Comparison of ENCODE assay signal across 1 cellular context in genomic region chr2:234880551-234881211, GRCh38.
TF ChIP-seq lines count a peak whose summit lies in the region.

No MANE protein-coding gene starts in this region.

TF ChIP-seq in SK-N-SH, 30 proteins besides CTCF, POLR2A, EP300 and RAD21 (continued from another document):
- TF ChIP-seq FOSL2 (IDR thresholded peaks at IDR 0.05; ENCODE audit: borderline replicate concordance, low read depth), result peak; percentile 94
- TF ChIP-seq NRF1 (IDR thresholded peaks at IDR 0.05; ENCODE audit: low read depth, low read length), result no peak
- TF ChIP-seq JUND (IDR thresholded peaks at IDR 0.05), result peak; percentile 92
- peak; percentile 98 for TF ChIP-seq RXRA (IDR thresholded peaks at IDR 0.05; ENCODE audit: borderline replicate concordance, low read depth)
- no peak for TF ChIP-seq USF1 (IDR thresholded peaks at IDR 0.05; ENCODE audit: borderline replicate concordance, low read depth)
- peak; percentile 62 for TF ChIP-seq MAX (IDR thresholded peaks at IDR 0.05; ENCODE audit: low read depth)
- TF ChIP-seq REST (IDR thresholded peaks at IDR 0.05; ENCODE audit: low read depth, low read length), result no peak
- TF ChIP-seq TEAD4 (IDR thresholded peaks at IDR 0.05; ENCODE audit: borderline replicate concordance, insufficient read depth), result peak; percentile 67
